In the genomic region with DNA sequence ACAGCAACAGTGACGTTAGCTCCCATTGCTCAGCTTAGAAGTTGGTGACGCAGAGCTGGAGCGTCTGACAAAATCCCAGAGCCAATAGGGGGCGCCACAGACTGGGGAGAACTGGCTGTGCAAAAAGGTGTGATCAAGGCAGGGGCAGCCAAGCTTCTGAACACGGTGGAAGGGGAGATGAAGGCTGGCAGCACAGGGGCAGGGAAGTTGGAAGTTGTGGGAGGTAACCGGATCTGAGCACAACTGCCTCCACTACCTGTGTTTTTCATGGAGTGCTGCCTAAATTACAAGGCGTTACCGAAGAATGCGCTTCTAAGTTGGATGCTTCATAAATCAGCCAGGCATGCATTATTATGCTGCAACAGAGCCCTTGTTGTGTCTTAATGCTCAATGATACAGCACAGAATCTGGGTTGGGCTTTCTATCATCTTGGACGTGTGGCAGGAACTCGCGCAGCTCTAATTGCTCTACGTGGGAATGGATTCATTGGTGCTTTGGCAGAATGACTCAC, we compare ENCODE assay signal across 1 cellular context.
TF ChIP-seq lines count a peak whose summit lies in the region.

No MANE protein-coding gene starts in this region.

TF ChIP-seq in GM23338, 12 proteins besides CTCF, POLR2A, EP300 and RAD21 (continued from another document):
- TF ChIP-seq, protein P1, sequence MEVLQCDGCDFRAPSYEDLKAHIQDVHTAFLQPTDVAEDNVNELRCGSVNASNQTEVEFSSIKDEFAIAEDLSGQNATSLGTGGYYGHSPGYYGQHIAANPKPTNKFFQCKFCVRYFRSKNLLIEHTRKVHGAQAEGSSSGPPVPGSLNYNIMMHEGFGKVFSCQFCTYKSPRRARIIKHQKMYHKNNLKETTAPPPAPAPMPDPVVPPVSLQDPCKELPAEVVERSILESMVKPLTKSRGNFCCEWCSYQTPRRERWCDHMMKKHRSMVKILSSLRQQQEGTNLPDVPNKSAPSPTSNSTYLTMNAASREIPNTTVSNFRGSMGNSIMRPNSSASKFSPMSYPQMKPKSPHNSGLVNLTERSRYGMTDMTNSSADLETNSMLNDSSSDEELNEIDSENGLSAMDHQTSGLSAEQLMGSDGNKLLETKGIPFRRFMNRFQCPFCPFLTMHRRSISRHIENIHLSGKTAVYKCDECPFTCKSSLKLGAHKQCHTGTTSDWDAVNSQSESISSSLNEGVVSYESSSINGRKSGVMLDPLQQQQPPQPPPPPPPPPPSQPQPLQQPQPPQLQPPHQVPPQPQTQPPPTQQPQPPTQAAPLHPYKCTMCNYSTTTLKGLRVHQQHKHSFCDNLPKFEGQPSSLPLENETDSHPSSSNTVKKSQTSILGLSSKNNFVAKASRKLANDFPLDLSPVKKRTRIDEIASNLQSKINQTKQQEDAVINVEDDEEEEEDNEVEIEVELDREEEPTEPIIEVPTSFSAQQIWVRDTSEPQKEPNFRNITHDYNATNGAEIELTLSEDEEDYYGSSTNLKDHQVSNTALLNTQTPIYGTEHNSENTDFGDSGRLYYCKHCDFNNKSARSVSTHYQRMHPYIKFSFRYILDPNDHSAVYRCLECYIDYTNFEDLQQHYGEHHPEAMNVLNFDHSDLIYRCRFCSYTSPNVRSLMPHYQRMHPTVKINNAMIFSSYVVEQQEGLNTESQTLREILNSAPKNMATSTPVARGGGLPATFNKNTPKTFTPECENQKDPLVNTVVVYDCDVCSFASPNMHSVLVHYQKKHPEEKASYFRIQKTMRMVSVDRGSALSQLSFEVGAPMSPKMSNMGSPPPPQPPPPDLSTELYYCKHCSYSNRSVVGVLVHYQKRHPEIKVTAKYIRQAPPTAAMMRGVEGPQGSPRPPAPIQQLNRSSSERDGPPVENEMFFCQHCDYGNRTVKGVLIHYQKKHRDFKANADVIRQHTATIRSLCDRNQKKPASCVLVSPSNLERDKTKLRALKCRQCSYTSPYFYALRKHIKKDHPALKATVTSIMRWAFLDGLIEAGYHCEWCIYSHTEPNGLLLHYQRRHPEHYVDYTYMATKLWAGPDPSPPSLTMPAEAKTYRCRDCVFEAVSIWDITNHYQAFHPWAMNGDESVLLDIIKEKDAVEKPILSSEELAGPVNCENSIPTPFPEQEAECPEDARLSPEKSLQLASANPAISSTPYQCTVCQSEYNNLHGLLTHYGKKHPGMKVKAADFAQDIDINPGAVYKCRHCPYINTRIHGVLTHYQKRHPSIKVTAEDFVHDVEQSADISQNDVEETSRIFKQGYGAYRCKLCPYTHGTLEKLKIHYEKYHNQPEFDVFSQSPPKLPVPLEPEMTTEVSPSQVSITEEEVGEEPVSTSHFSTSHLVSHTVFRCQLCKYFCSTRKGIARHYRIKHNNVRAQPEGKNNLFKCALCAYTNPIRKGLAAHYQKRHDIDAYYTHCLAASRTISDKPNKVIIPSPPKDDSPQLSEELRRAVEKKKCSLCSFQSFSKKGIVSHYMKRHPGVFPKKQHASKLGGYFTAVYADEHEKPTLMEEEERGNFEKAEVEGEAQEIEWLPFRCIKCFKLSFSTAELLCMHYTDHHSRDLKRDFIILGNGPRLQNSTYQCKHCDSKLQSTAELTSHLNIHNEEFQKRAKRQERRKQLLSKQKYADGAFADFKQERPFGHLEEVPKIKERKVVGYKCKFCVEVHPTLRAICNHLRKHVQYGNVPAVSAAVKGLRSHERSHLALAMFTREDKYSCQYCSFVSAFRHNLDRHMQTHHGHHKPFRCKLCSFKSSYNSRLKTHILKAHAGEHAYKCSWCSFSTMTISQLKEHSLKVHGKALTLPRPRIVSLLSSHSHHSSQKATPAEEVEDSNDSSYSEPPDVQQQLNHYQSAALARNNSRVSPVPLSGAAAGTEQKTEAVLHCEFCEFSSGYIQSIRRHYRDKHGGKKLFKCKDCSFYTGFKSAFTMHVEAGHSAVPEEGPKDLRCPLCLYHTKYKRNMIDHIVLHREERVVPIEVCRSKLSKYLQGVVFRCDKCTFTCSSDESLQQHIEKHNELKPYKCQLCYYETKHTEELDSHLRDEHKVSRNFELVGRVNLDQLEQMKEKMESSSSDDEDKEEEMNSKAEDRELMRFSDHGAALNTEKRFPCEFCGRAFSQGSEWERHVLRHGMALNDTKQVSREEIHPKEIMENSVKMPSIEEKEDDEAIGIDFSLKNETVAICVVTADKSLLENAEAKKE (CRISPR knock-in tag; IDR thresholded peaks at IDR 0.05), result no peak
- TF ChIP-seq ZNF114 (CRISPR knock-in tag; IDR thresholded peaks at IDR 0.05) (no peak), CREB1 (CRISPR knock-in tag; IDR thresholded peaks at IDR 0.05; ENCODE audit: low read depth) (no peak), JUNB (IDR thresholded peaks at IDR 0.05; ENCODE audit: unreplicated experiment) (no peak), EZH2phosphoT487 (IDR thresholded peaks at IDR 0.05; ENCODE audit: unreplicated experiment) (no peak), NANOG (IDR thresholded peaks at IDR 0.05; ENCODE audit: borderline replicate concordance) (no peak)
- TF ChIP-seq, protein P2, sequence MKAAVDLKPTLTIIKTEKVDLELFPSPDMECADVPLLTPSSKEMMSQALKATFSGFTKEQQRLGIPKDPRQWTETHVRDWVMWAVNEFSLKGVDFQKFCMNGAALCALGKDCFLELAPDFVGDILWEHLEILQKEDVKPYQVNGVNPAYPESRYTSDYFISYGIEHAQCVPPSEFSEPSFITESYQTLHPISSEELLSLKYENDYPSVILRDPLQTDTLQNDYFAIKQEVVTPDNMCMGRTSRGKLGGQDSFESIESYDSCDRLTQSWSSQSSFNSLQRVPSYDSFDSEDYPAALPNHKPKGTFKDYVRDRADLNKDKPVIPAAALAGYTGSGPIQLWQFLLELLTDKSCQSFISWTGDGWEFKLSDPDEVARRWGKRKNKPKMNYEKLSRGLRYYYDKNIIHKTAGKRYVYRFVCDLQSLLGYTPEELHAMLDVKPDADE (IDR thresholded peaks at IDR 0.05), result no peak
